Comparison of ENCODE assay signal across 9 cellular contexts in genomic region chr21:46636181-46636512, GRCh38. TPM values are rescaled to one million over a fixed set of nuclear protein-coding genes. Genes with fewer than 3 reads are reported as not detected.
DNase-seq lines count a peak whose midpoint lies in the region; ATAC-seq and TF ChIP-seq lines count a peak whose summit lies in the region.
"Had no signal": no experiment of that assay in that cellular context is flagged by ENCODE, and none has a peak within 500 bp of the region (broad histone marks: within the 10 kb centered on the region; RNA-seq: fewer than 3 reads in every experiment).

No MANE protein-coding gene starts in this region.

- peaks cover 49% of the 10 kb centered on the region for H3K36me3 Mint-ChIP-seq in dendritic cell treated with granulocyte-macrophage colony-stimulating factor and Interleukin-4, amounts not matched to agents 40 ng/mL and 50 ng/mL, for 4 days (ENCODE audit: low read depth)
- peaks cover 12% of the 10 kb centered on the region for H3K36me3 Mint-ChIP-seq in natural killer cell treated with Interleukin-12 subunit alpha and Interleukin-12 subunit beta and Interleukin-15 and Interleukin-18, amount 100 ng/mL, for 72 hours

- H3K4me3 Mint-ChIP-seq in dendritic cell treated with granulocyte-macrophage colony-stimulating factor and Interleukin-4, amounts not matched to agents 40 ng/mL and 50 ng/mL, for 4 days: peak overlapping the region; percentile 97
- H3K4me3 Mint-ChIP-seq in natural killer cell treated with Interleukin-12 subunit alpha and Interleukin-12 subunit beta and Interleukin-15 and Interleukin-18, amount 100 ng/mL, for 72 hours: peak overlapping the region; percentile 98

- peaks cover 47% of the 10 kb centered on the region for H3K4me1 Mint-ChIP-seq in dendritic cell treated with granulocyte-macrophage colony-stimulating factor and Interleukin-4, amounts not matched to agents 40 ng/mL and 50 ng/mL, for 4 days (ENCODE audit: low read depth)
- H3K4me1 Mint-ChIP-seq in natural killer cell treated with Interleukin-12 subunit alpha and Interleukin-12 subunit beta and Interleukin-15 and Interleukin-18, amount 100 ng/mL, for 72 hours (ENCODE audit: low read depth in 2 of 2): peaks cover 41 to 59% of the 10 kb centered on the region in 2 donors

- intact Hi-C loops in dendritic cell treated with granulocyte-macrophage colony-stimulating factor and Interleukin-4, amounts not matched to agents 40 ng/mL and 50 ng/mL, for 4 days (cut with micrococcal nuclease): no loop called here
- intact Hi-C loops in posterior vena cava (cut with DNase I): no loop called here

- no peak for TF ChIP-seq CTCF in BE2C (IDR thresholded peaks at IDR 0.05; ENCODE audit: low read depth, low read length)

- DNase-seq in BE2C (no peak), posterior vena cava (ENCODE audit: low spot score) (no peak), putamen (ENCODE audit: low spot score) (no peak)
- DNase-seq in natural killer cell treated with Interleukin-12 subunit alpha and Interleukin-12 subunit beta and Interleukin-15 and Interleukin-18, amount 100 ng/mL, for 72 hours (ENCODE audit: low spot score): no peak

- no peak for ATAC-seq in natural killer cell treated with Interleukin-12 subunit alpha and Interleukin-12 subunit beta and Interleukin-15 and Interleukin-18, amount 100 ng/mL, for 72 hours
- ATAC-seq in HG02938 (IDR thresholded peaks at IDR 0.05; ENCODE audit: unreplicated experiment) (no peak), GM21619 (IDR thresholded peaks at IDR 0.05; ENCODE audit: unreplicated experiment) (no peak)

- peak overlapping the region; percentile 95 for H3K27ac Mint-ChIP-seq in dendritic cell treated with granulocyte-macrophage colony-stimulating factor and Interleukin-4, amounts not matched to agents 40 ng/mL and 50 ng/mL, for 4 days
- H3K27ac Mint-ChIP-seq in natural killer cell treated with Interleukin-12 subunit alpha and Interleukin-12 subunit beta and Interleukin-15 and Interleukin-18, amount 100 ng/mL, for 72 hours: peak overlapping the region; percentile 91 to 93

- H3K27me3 Mint-ChIP-seq in dendritic cell treated with granulocyte-macrophage colony-stimulating factor and Interleukin-4, amounts not matched to agents 40 ng/mL and 50 ng/mL, for 4 days: no peaks in the 10 kb centered on the region
- H3K27me3 Mint-ChIP-seq in natural killer cell treated with Interleukin-12 subunit alpha and Interleukin-12 subunit beta and Interleukin-15 and Interleukin-18, amount 100 ng/mL, for 72 hours: no peaks in the 10 kb centered on the region

- peak overlapping the region; percentile 87 for H3K27ac ChIP-seq in KOPT-K1 (ENCODE audit: low read depth, low read length, poor library complexity, severe bottlenecking)

- no peaks in the 10 kb centered on the region for H3K9me3 Mint-ChIP-seq in dendritic cell treated with granulocyte-macrophage colony-stimulating factor and Interleukin-4, amounts not matched to agents 40 ng/mL and 50 ng/mL, for 4 days
- H3K9me3 Mint-ChIP-seq in natural killer cell treated with Interleukin-12 subunit alpha and Interleukin-12 subunit beta and Interleukin-15 and Interleukin-18, amount 100 ng/mL, for 72 hours: no peaks in the 10 kb centered on the region

- no peaks in the 10 kb centered on the region for H3K27me3 ChIP-seq in BE2C

- no peaks in the 10 kb centered on the region for H3K9me3 ChIP-seq in BE2C
- no peaks in the 10 kb centered on the region for H3K9me3 ChIP-seq in KOPT-K1 (ENCODE audit: insufficient read depth, low read length, poor library complexity, severe bottlenecking)

- H3K4me3 ChIP-seq in BE2C (ENCODE audit: low read depth, low read length): peak overlapping the region; percentile 95

- no peaks in the 10 kb centered on the region for H3K4me1 ChIP-seq in BE2C

- 0 out of 2 replicates have a peak, but pooled peaks cover 3% of the 10 kb centered on the region for H3K36me3 ChIP-seq in BE2C
- peaks cover 22% of the 10 kb centered on the region for H3K36me3 ChIP-seq in KOPT-K1 (ENCODE audit: insufficient read depth, low read length)

RNA-seq across cellular contexts. Expression of gene PRMT2, which starts 0.7 kb away (rescaled TPM):
- polyA plus RNA-seq in BE2C (2012; ENCODE audit: insufficient read depth, insufficient read length, low read depth): 84.8 TPM
- total RNA-seq in natural killer cell treated with Interleukin-12 subunit alpha and Interleukin-12 subunit beta and Interleukin-15 and Interleukin-18, amount 100 ng/mL, for 72 hours: 10 to 100 TPM; 64.7 to 92.4 TPM
- 10 to 100 TPM; 91.3 to 93.0 TPM for total RNA-seq in posterior vena cava

RNA-seq across cellular contexts. Expression of gene S100B, which starts 31.3 kb away (rescaled TPM):
- polyA plus RNA-seq in BE2C (2012; ENCODE audit: insufficient read depth, insufficient read length, low read depth): 5.4 TPM
- not detected for total RNA-seq in natural killer cell treated with Interleukin-12 subunit alpha and Interleukin-12 subunit beta and Interleukin-15 and Interleukin-18, amount 100 ng/mL, for 72 hours
- 1 to 10 TPM; 2.0 to 4.2 TPM for total RNA-seq in posterior vena cava
- total RNA-seq: T-helper 2 cell treated with Interferon-gamma antibody and Interleukin-4, amounts not matched to agents 100 ng/mL and 5 ng/mL, for 36 hours had no signal
